ENCODE assay signal across 19 cellular contexts in genomic region chr7:18513343-18513742, GRCh38. TPM values are rescaled to one million over a fixed set of nuclear protein-coding genes. Genes with fewer than 3 reads are reported as not detected.
DNase-seq lines count a peak whose midpoint lies in the region; FAIRE-seq and TF ChIP-seq lines count a peak whose summit lies in the region.
"Had no signal": no experiment of that assay in that cellular context is flagged by ENCODE, and none has a peak within 500 bp of the region (broad histone marks: within the 10 kb centered on the region; RNA-seq: fewer than 3 reads in every experiment).

No MANE protein-coding gene starts in this region.

- DNase-seq in GM12892 (ENCODE audit: insufficient read length) (no peak), NCI-H69 (lab: John Stamatoyannopoulos, UW) (peak; percentile 13), astrocyte (ENCODE audit: low read depth) (no peak), osteoblast (ENCODE audit: insufficient read length, low spot score, missing footprints) (no peak), NCI-H345 treated with DMSO at 0.1 percent for 48 hours (lab: John Stamatoyannopoulos, UW; ENCODE audit: unreplicated experiment) (no peak), foreskin fibroblast (no peak)
- no peak for DNase-seq in stimulated activated CD4-positive, alpha-beta T cell treated with anti-CD3 and anti-CD28 coated beads, Interleukin-4, amount 100 ng/mL, for 24 hours
- DNase-seq in stimulated activated CD4-positive, alpha-beta T cell treated with anti-CD3 and anti-CD28 coated beads, Interleukin-4, amount 100 ng/mL, for 4 hours = no peak
- DNase-seq: COR-L47, GM23248, MG63, NCI-H1105, NCI-H187, NCI-H446 treated with DMSO at 0.1 percent for 48 hours, NCI-H774 had no signal

- FAIRE-seq in GM12892 (lab: Jason Lieb, UNC) (peak; percentile 86), astrocyte (lab: Jason Lieb, UNC) (no peak)
- FAIRE-seq: A204.1, HepG2 had no signal

- H3K9ac ChIP-seq in astrocyte (ENCODE audit: low read length) = no peak overlapping the region
- H3K9ac ChIP-seq: GM23248 had no signal

- H3K4me1 ChIP-seq in astrocyte (ENCODE audit: insufficient read depth, low read length) (peaks cover 17% of the 10 kb centered on the region), osteoblast (ENCODE audit: insufficient read depth, low read length) (peaks cover 28% of the 10 kb centered on the region)

- H3K36me3 ChIP-seq in astrocyte (ENCODE audit: insufficient read depth, low read length) (no peaks in the 10 kb centered on the region), osteoblast (ENCODE audit: insufficient read depth, low read length) (no peaks in the 10 kb centered on the region)
- H3K36me3 ChIP-seq: MG63 had no signal

- H3K79me2 ChIP-seq in astrocyte (ENCODE audit: insufficient read depth, low read length) = peaks cover 63% of the 10 kb centered on the region
- H3K79me2 ChIP-seq in osteoblast (ENCODE audit: insufficient read depth, low read length) = peaks cover 49% of the 10 kb centered on the region

- TF ChIP-seq CTCF in astrocyte (IDR thresholded peaks at IDR 0.05; ENCODE audit: insufficient read depth, low read depth, low read length) (no peak), osteoblast (IDR thresholded peaks at IDR 0.05; ENCODE audit: extremely low read depth, low read depth, low read length) (no peak), foreskin fibroblast (IDR thresholded peaks at IDR 0.05; ENCODE audit: low read depth, low read length) (no peak)

- H3K27ac Mint-ChIP-seq in astrocyte (ENCODE audit: unreplicated experiment) = no peak overlapping the region

- H3K4me3 Mint-ChIP-seq in astrocyte (ENCODE audit: unreplicated experiment) = peak overlapping the region; percentile 28

- no peak overlapping the region for H3K27ac ChIP-seq in astrocyte (ENCODE audit: low read depth, low read length)
- no peak overlapping the region for H3K27ac ChIP-seq in osteoblast (ENCODE audit: low read depth, low read length)
- H3K27ac ChIP-seq: C4-2B, GM23248, SJSA1 had no signal

- H3K9me3 ChIP-seq in astrocyte (ENCODE audit: insufficient read depth, low read depth, low read length) (no peaks in the 10 kb centered on the region), osteoblast (ENCODE audit: low read depth, low read length) (no peaks in the 10 kb centered on the region)
- H3K9me3 ChIP-seq: MG63, SJSA1 had no signal

- peaks cover 22% of the 10 kb centered on the region for H3K4me1 Mint-ChIP-seq in astrocyte (ENCODE audit: low read depth, unreplicated experiment)

- H3K36me3 Mint-ChIP-seq in astrocyte (ENCODE audit: low read depth, unreplicated experiment) = no peaks in the 10 kb centered on the region

- H3K4me2 ChIP-seq in astrocyte (ENCODE audit: low read length) (no peak overlapping the region), osteoblast (ENCODE audit: insufficient read depth, low read length) (no peak overlapping the region)

- H3K27me3 Mint-ChIP-seq in astrocyte (ENCODE audit: low read depth, unreplicated experiment) = no peaks in the 10 kb centered on the region

- H2AFZ ChIP-seq in astrocyte (ENCODE audit: low read depth, low read length) (no peak overlapping the region), osteoblast (ENCODE audit: low read length) (peak overlapping the region; percentile 2)
- H2AFZ ChIP-seq: GM23248 had no signal

- TF ChIP-seq POLR2A in GM12892 (IDR thresholded peaks at IDR 0.05; ENCODE audit: low read depth, low read length) = no peak

- H4K20me1 ChIP-seq in astrocyte (ENCODE audit: insufficient read depth, low read length) = no peaks in the 10 kb centered on the region
- H4K20me1 ChIP-seq in osteoblast (ENCODE audit: insufficient read depth, low read length) = no peaks in the 10 kb centered on the region

- H3K27me3 ChIP-seq in astrocyte (ENCODE audit: insufficient read depth, low read length) = no peaks in the 10 kb centered on the region
- H3K27me3 ChIP-seq in osteoblast (ENCODE audit: insufficient read depth, low read length) = no peaks in the 10 kb centered on the region
- H3K27me3 ChIP-seq: MG63, SJSA1 had no signal

- H3K9me3 Mint-ChIP-seq in astrocyte (ENCODE audit: unreplicated experiment) = no peaks in the 10 kb centered on the region

- H3K4me3 ChIP-seq in astrocyte (ENCODE audit: insufficient read depth, low read depth, low read length) (no peak overlapping the region), osteoblast (ENCODE audit: insufficient read depth, low read length) (no peak overlapping the region), foreskin fibroblast (ENCODE audit: low read depth in 1 of 2, low read length in 2 of 2) (no peak overlapping the region)
- H3K4me3 ChIP-seq: GM23248, MG63, SJSA1 had no signal

RNA-seq across cellular contexts. Expression of gene HDAC9, which starts 17.8 kb away (rescaled TPM):
- polyA plus RNA-seq in GM12892 (2012; ENCODE audit: missing spikeins) = 21.3 TPM
- total RNA-seq in astrocyte (20.2 and 27.6 TPM in 2 replicates), osteoblast (11.2 and 21.7 TPM in 2 replicates)
